8 cellular contexts compared by ENCODE assay signal in the genomic region with DNA sequence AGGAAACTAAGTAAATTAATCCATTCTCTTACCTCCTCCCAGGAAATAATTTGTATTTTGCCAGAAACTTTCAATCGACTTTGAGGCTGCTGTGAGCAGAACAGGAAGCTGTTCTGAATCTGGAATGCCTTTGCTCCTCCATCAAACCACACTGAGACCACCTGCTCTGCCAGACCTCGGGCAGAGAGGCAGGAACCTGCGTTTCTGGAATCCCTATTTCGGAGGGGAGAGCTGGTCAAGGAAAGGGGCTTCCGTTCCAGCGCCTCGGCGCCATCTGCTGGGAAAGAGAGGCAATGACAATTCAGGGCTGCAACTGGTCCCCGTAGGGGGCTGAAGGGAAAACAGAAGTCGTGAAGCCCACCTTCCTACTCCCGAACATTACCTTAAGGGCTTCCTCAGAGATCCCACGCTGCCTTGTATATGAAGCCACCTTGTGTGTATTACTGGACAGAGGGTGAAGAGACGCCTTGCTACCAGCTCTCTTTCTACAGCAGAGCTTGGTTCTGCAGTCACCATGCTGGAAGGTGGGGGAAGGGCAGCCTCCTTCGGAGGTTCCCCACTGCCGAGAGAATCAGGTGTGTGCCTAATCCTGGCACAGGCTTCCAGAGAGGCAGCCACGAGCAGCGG. TPM values are rescaled to one million over a fixed set of nuclear protein-coding genes. Genes with fewer than 3 reads are reported as not detected.
DNase-seq lines count a peak whose midpoint lies in the region; ATAC-seq, FAIRE-seq and TF ChIP-seq lines count a peak whose summit lies in the region.

No MANE protein-coding gene starts in this region.

- no peak for DNase-seq in GM12864 (ENCODE audit: low read depth)
- DNase-seq in NCI-H2107 treated with DMSO at 0.1 percent for 48 hours (lab: John Stamatoyannopoulos, UW; ENCODE audit: unreplicated experiment), result peak; percentile 72
- DNase-seq in activated CD4-positive, CD25-positive, alpha-beta regulatory T cell (lab: John Stamatoyannopoulos, UW), result peak in 3 of 4 experiments; percentile 13 to 49 (median 35)
- peak; percentile 88 for DNase-seq in cerebellum (ENCODE audit: low spot score)
- DNase-seq in kidney, result peak; percentile 87
- DNase-seq in stimulated activated CD4-positive, alpha-beta T cell treated with anti-CD3 and anti-CD28 coated beads, Interleukin-15, amount 100 ng/mL, for 24 hours, result peak; percentile 75

- peak overlapping the region in 1 of 2 donors; percentile 59 for H3K9ac ChIP-seq in kidney (ENCODE audit: low read length in 2 of 2)

- H3K4me3 ChIP-seq in GM12864 (ENCODE audit: low read depth, low read length), result peak overlapping the region; percentile 24; the same call in 1 of the 2 replicates
- peak overlapping the region; percentile 20 to 67 for H3K4me3 ChIP-seq in kidney (ENCODE audit: low read length in 2 of 2)

- no peaks in the 10 kb centered on the region for H3K9me3 ChIP-seq in kidney (ENCODE audit: control insufficient read depth in 1 of 2, low read length in 2 of 2)

- H3K4me1 ChIP-seq in kidney (ENCODE audit: control insufficient read depth in 1 of 2, insufficient read depth in 1 of 2, low read depth in 1 of 2, low read length in 2 of 2), result peaks cover 0 to 3% of the 10 kb centered on the region in 2 donors

- intact Hi-C loops in kidney (cut with DNase I), result no loop called here

- H3K27ac ChIP-seq in kidney (ENCODE audit: low read depth in 2 of 2, low read length in 2 of 2), result no peak overlapping the region

- H3K36me3 ChIP-seq in kidney (ENCODE audit: control insufficient read depth in 1 of 2, insufficient read depth in 2 of 2, low read length in 2 of 2), result no peaks in the 10 kb centered on the region

- peak; percentile 97 for TF ChIP-seq CTCF in GM12864 (IDR thresholded peaks at IDR 0.05; ENCODE audit: low read depth, low read length, missing control alignments)
- TF ChIP-seq CTCF in kidney (IDR thresholded peaks at IDR 0.05; ENCODE audit: borderline replicate concordance, extremely low read depth, insufficient read depth), result peak; percentile 81

- ATAC-seq in HG02938 (IDR thresholded peaks at IDR 0.05; ENCODE audit: unreplicated experiment) (peak; percentile 79), GM21367 (IDR thresholded peaks at IDR 0.05; ENCODE audit: unreplicated experiment) (no peak)

- FAIRE-seq in kidney (lab: Jason Lieb, UNC), result no peak

RNA-seq across cellular contexts. Expression of a gene that starts 31.2 kb away (rescaled TPM):
- total RNA-seq in cerebellum (3.2 TPM), kidney (24.5 TPM)
- polyA plus RNA-seq in kidney (ENCODE audit: insufficient read depth, low read depth, low replicate concordance), result 15.0 TPM
